Comparison of ENCODE assay signal across 10 cellular contexts in genomic region chr10:88243847-88244730, GRCh38.
A peak's percentile ranks its signal among the peaks of the same experiment; 100 is the strongest.
DNase-seq lines count a peak whose midpoint lies in the region; ATAC-seq, FAIRE-seq and TF ChIP-seq lines count a peak whose summit lies in the region.
"Had no signal": no experiment of that assay in that cellular context is flagged by ENCODE, and none has a peak within 500 bp of the region (broad histone marks: within the 10 kb centered on the region; RNA-seq: fewer than 3 reads in every experiment).

No MANE protein-coding gene starts in this region.

- CTCF ChIA-PET in activated CD4-positive, alpha-beta T cell treated with anti-CD3 and anti-CD28 coated beads, Interleukin-2, amount 10 ng/mL, durations not matched to agents 7 days and 5 days (lab: Charles Lee), result no interaction called here

- TF ChIP-seq CTCF in cardiac fibroblast (IDR thresholded peaks at IDR 0.05; ENCODE audit: low read depth, low read length) (no peak), spleen (IDR thresholded peaks at IDR 0.05 in 8 of 11, conservative IDR thresholded peaks at IDR 0.05 in 3 of 11) (no peak)

- H3K4me3 ChIP-seq in cardiac fibroblast (replicated peaks in 1 of 2; ENCODE audit: low read depth in 2 of 2, low read length in 2 of 2) (peak overlapping the region in 1 of 2 donors; percentile 4), spleen (peak overlapping the region in 2 of 8 donors; percentile 4 to 40)

- no peaks in the 10 kb centered on the region for H3K27me3 ChIP-seq in spleen (replicated peaks in 1 of 7)

- intact Hi-C loops in spleen (cut with DNase I; ENCODE audit: low total_unique reads), result no loop called here

- whole genome bisulfite sequencing in spleen, 5 donors, result 46 to 72% (median 62%) methylated on average over 12 of the region's 12 CpGs

- TF ChIP-seq POLR2A in spleen (IDR thresholded peaks at IDR 0.05), result no peak

- no peak for ATAC-seq in naive thymus-derived CD8-positive, alpha-beta T cell
- ATAC-seq in GM19023 (IDR thresholded peaks at IDR 0.05; ENCODE audit: unreplicated experiment), result no peak

- H3K4me1 Mint-ChIP-seq in naive thymus-derived CD8-positive, alpha-beta T cell, result peaks cover 9 to 24% (median 17%) of the 10 kb centered on the region in 4 donors
- peaks cover 18% of the 10 kb centered on the region for H3K4me1 Mint-ChIP-seq in activated CD4-positive, alpha-beta T cell treated with anti-CD3 and anti-CD28 coated beads, Interleukin-2, amount 10 ng/mL, durations not matched to agents 7 days and 5 days

- H3K27ac ChIP-seq in spleen, result peak overlapping the region in 5 of 8 donors; percentile 52 to 71 (median 61)

- H3K9me3 Mint-ChIP-seq in naive thymus-derived CD8-positive, alpha-beta T cell, result no peaks in the 10 kb centered on the region
- H3K9me3 Mint-ChIP-seq in activated CD4-positive, alpha-beta T cell treated with anti-CD3 and anti-CD28 coated beads, Interleukin-2, amount 10 ng/mL, durations not matched to agents 7 days and 5 days, result peaks cover 15% of the 10 kb centered on the region

- peak; percentile 30 for FAIRE-seq in islet of Langerhans (lab: Jason Lieb, UNC)

- H3K27me3 Mint-ChIP-seq in naive thymus-derived CD8-positive, alpha-beta T cell, result no peaks in the 10 kb centered on the region
- peaks cover 17% of the 10 kb centered on the region for H3K27me3 Mint-ChIP-seq in activated CD4-positive, alpha-beta T cell treated with anti-CD3 and anti-CD28 coated beads, Interleukin-2, amount 10 ng/mL, durations not matched to agents 7 days and 5 days

- peak overlapping the region in 3 of 10 donors; percentile 7 to 61 (median 41) for H3K27ac Mint-ChIP-seq in naive thymus-derived CD8-positive, alpha-beta T cell
- no peak overlapping the region for H3K27ac Mint-ChIP-seq in activated CD4-positive, alpha-beta T cell treated with anti-CD3 and anti-CD28 coated beads, Interleukin-2, amount 10 ng/mL, durations not matched to agents 7 days and 5 days

- DNase-seq in LoVo (ENCODE audit: low spot score) (peak; percentile 6), cardiac fibroblast (ENCODE audit: low read depth in 2 of 2) (peak; percentile 69 to 96), spleen (peak; percentile 70), NCI-H187 treated with DMSO at 0.1 percent for 48 hours (lab: John Stamatoyannopoulos, UW) (no peak)
- no peak for DNase-seq in naive thymus-derived CD8-positive, alpha-beta T cell
- DNase-seq in activated CD4-positive, alpha-beta T cell treated with anti-CD3 and anti-CD28 coated beads, Interleukin-2, amount 10 ng/mL, durations not matched to agents 7 days and 5 days, result no peak
- DNase-seq: activated gamma-delta T cell treated with Interleukin-2 at 50 U/mL for 16 hours, T-helper 1 cell had no signal

- no peaks in the 10 kb centered on the region for H3K36me3 ChIP-seq in spleen

- no peaks in the 10 kb centered on the region for H3K36me3 Mint-ChIP-seq in naive thymus-derived CD8-positive, alpha-beta T cell
- peaks cover 3% of the 10 kb centered on the region for H3K36me3 Mint-ChIP-seq in activated CD4-positive, alpha-beta T cell treated with anti-CD3 and anti-CD28 coated beads, Interleukin-2, amount 10 ng/mL, durations not matched to agents 7 days and 5 days (ENCODE audit: low read depth)

- POLR2A ChIA-PET in naive thymus-derived CD8-positive, alpha-beta T cell (lab: Charles Lee), result no interaction called here
- POLR2A ChIA-PET in activated CD4-positive, alpha-beta T cell treated with anti-CD3 and anti-CD28 coated beads, Interleukin-2, amount 10 ng/mL, durations not matched to agents 7 days and 5 days (lab: Charles Lee), result no interaction called here

- H3K9me3 ChIP-seq in spleen, result no peaks in the 10 kb centered on the region

- H3K4me3 Mint-ChIP-seq in naive thymus-derived CD8-positive, alpha-beta T cell, result no peak overlapping the region
- H3K4me3 Mint-ChIP-seq in activated CD4-positive, alpha-beta T cell treated with anti-CD3 and anti-CD28 coated beads, Interleukin-2, amount 10 ng/mL, durations not matched to agents 7 days and 5 days, result no peak overlapping the region

- peaks cover 8 to 27% (median 20%) of the 10 kb centered on the region in 6 donors for H3K4me1 ChIP-seq in spleen

Comparison
In these comparisons a context has a peak if more than half of its experiments do, and no peak if none do; other contexts are left out.
1. DNase-seq: peak in LoVo (single experiment), cardiac fibroblast (2 of 2) and spleen (single experiment); none in naive thymus-derived CD8-positive, alpha-beta T cell (0 of 10), activated CD4-positive, alpha-beta T cell treated with anti-CD3 and anti-CD28 coated beads, Interleukin-2, amount 10 ng/mL, durations not matched to agents 7 days and 5 days (single experiment) and NCI-H187 treated with DMSO at 0.1 percent for 48 hours (single experiment).